Comparison of ENCODE assay signal across 18 cellular contexts in the genomic region with DNA sequence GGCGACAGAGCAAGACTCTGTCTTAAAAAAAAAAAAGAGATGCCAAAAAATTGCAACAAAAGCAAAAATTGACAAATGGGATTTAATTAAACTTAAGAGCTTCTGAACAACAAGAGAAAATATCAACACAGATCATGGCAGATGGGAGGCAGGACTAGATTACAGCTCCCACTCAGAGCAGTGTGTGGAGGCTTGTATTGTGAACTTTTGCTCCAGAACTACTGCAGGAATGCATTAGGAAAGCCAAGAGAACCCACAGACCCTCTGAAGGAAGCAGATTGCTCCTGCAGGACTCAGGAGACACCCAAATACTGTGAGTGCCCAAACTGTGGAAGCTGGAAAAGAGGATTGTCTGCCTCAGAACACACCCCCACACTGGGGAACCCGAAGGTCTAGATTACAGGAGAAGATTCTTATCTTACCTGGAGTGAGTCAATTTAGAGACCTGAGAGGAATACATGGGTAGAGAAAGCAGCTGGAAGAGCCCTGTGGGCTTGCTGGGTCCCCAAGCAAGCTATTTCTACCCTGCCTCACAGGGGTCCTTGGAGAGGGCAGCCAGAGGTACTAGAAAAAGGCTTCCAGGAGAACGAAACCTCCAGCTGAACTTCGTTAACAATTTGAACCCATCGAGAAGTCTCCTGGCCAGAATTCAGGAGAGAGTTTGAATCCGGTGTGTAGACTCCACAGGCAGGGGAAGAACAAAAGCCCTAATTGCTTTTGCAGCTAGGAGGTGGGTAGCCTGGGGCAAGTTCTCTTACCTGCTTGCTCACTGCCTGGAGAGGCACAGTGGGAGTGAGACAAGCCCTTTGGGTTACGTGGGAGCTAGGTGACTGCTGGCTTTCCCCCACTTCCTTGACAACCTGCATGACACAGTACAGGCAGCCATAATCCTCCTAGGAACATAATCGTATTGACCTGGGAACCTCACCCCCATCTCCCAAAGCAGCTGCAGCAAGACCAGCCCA.
DNase-seq lines count a peak whose midpoint lies in the region; ATAC-seq, FAIRE-seq and TF ChIP-seq lines count a peak whose summit lies in the region.
"Had no signal": no experiment of that assay in that cellular context is flagged by ENCODE, and none has a peak within 500 bp of the region (broad histone marks: within the 10 kb centered on the region; RNA-seq: fewer than 3 reads in every experiment).

No MANE protein-coding gene starts in this region.

- WGBS in GM23248 (ENCODE audit: low coverage in 1 of 2, low lambda C conversion rate in 2 of 2, missing lambda C conversion rate in 2 of 2), 2 experiments, result 67% methylated on average over 8 of the region's 8 CpGs

- no peaks in the 10 kb centered on the region for H3F3A ChIP-seq in GM23248 (ENCODE audit: insufficient read depth)

- in situ Hi-C loops in GM23248 (cut with MboI), result no loop called here

- H3K9ac ChIP-seq in GM23248, result no peak overlapping the region
- H3K9ac ChIP-seq: KMS-11 had no signal

- no peaks in the 10 kb centered on the region for H3K9me2 ChIP-seq in GM23248 (ENCODE audit: insufficient read depth)

- peaks cover 3% of the 10 kb centered on the region for H3K4me1 ChIP-seq in GM23248 (ENCODE audit: insufficient read depth)
- no peaks in the 10 kb centered on the region for H3K4me1 ChIP-seq in osteoblast (ENCODE audit: insufficient read depth, low read length)
- H3K4me1 ChIP-seq: SJCRH30 had no signal

- DNase-seq in GM23248 (peak; percentile 20), amniotic epithelial cell (ENCODE audit: low read depth) (peak; percentile 48), fibroblast of pulmonary artery (ENCODE audit: low read depth) (peak; percentile 7), osteoblast (ENCODE audit: insufficient read length, low spot score, missing footprints) (peak; percentile 1), GM12891 (ENCODE audit: insufficient read length, low spot score) (no peak), RPMI8226 (no peak)
- DNase-seq: CD4-positive, CD25-positive, alpha-beta regulatory T cell; DMS79 treated with DMSO at 0.1 percent for 48 hours; HFFc6; NCI-H1048; NCI-H2081 treated with DMSO at 0.1 percent for 48 hours; NCI-H526; SJCRH30 had no signal

- H4K20me1 ChIP-seq in GM23248 (ENCODE audit: insufficient read depth) (no peaks in the 10 kb centered on the region), osteoblast (ENCODE audit: insufficient read depth, low read length) (no peaks in the 10 kb centered on the region)

- no peak overlapping the region for H3K27ac ChIP-seq in GM23248
- H3K27ac ChIP-seq in osteoblast (ENCODE audit: low read depth, low read length), result no peak overlapping the region
- H3K27ac ChIP-seq: KMS-11, SJCRH30 had no signal

- H3K4me3 ChIP-seq in GM23248 (no peak overlapping the region), fibroblast of pulmonary artery (replicated peaks; ENCODE audit: low read depth, low read length) (no peak overlapping the region), osteoblast (ENCODE audit: insufficient read depth, low read length) (no peak overlapping the region)
- H3K4me3 ChIP-seq: GM12878, SJCRH30 had no signal

- H3K79me2 ChIP-seq in GM23248 (ENCODE audit: insufficient read depth) (no peaks in the 10 kb centered on the region), osteoblast (ENCODE audit: insufficient read depth, low read length) (no peaks in the 10 kb centered on the region)

- H3K27me3 ChIP-seq in GM23248 (replicated peaks; ENCODE audit: insufficient read depth) (no peaks in the 10 kb centered on the region), osteoblast (ENCODE audit: insufficient read depth, low read length) (no peaks in the 10 kb centered on the region)
- H3K27me3 ChIP-seq: SJCRH30 had no signal

- H3K9me3 ChIP-seq in GM23248 (ENCODE audit: low read depth) (no peaks in the 10 kb centered on the region), osteoblast (ENCODE audit: low read depth, low read length) (no peaks in the 10 kb centered on the region)

- no peak for FAIRE-seq in GM12891 (lab: Jason Lieb, UNC)
- FAIRE-seq: G401.6, GM12878, HepG2 had no signal

- H3K36me3 ChIP-seq in GM23248 (ENCODE audit: low read depth), result no peaks in the 10 kb centered on the region
- no peaks in the 10 kb centered on the region for H3K36me3 ChIP-seq in osteoblast (ENCODE audit: insufficient read depth, low read length)
- H3K36me3 ChIP-seq: SJCRH30 had no signal

- ATAC-seq in GM21576 (IDR thresholded peaks at IDR 0.05; ENCODE audit: unreplicated experiment), result no peak
- ATAC-seq: GM12878, HepG2 had no signal

- TF ChIP-seq CTCF in fibroblast of pulmonary artery (IDR thresholded peaks at IDR 0.05; ENCODE audit: low read length, missing control alignments), result no peak
- TF ChIP-seq CTCF in osteoblast (IDR thresholded peaks at IDR 0.05; ENCODE audit: extremely low read depth, low read depth, low read length), result no peak

- H3K4me2 ChIP-seq in GM23248 (ENCODE audit: unreplicated experiment) (no peak overlapping the region), osteoblast (ENCODE audit: insufficient read depth, low read length) (no peak overlapping the region)
- H3K4me2 ChIP-seq: KMS-11 had no signal

- TF ChIP-seq POLR2A in GM12891 (IDR thresholded peaks at IDR 0.05; ENCODE audit: low read depth, low read length), result no peak

- H2AFZ ChIP-seq in GM23248, result no peak overlapping the region
- no peak overlapping the region for H2AFZ ChIP-seq in osteoblast (ENCODE audit: low read length)

TF ChIP-seq in GM12891, 5 proteins besides CTCF, POLR2A, EP300 and RAD21:
- TF ChIP-seq PAX5 (IDR thresholded peaks at IDR 0.05; ENCODE audit: insufficient read depth, low read length, severe bottlenecking) (no peak), SPI1 (IDR thresholded peaks at IDR 0.05; ENCODE audit: low read depth, low read length) (no peak), TAF1 (IDR thresholded peaks at IDR 0.05; ENCODE audit: low read depth, low read length) (no peak), POLR2AphosphoS5 (IDR thresholded peaks at IDR 0.05; ENCODE audit: low read depth, low read length) (no peak), POU2F2 (IDR thresholded peaks at IDR 0.05; ENCODE audit: low read depth, low read length) (no peak)

Comparison
In these comparisons a context has a peak if more than half of its experiments do, and no peak if none do; other contexts are left out.
1. DNase-seq: peak in GM23248 (single experiment), amniotic epithelial cell (single experiment), fibroblast of pulmonary artery (single experiment) and osteoblast (single experiment); none in GM12891 (single experiment) and RPMI8226 (single experiment).